Comparison of ENCODE assay signal across 10 cellular contexts in the genomic region with DNA sequence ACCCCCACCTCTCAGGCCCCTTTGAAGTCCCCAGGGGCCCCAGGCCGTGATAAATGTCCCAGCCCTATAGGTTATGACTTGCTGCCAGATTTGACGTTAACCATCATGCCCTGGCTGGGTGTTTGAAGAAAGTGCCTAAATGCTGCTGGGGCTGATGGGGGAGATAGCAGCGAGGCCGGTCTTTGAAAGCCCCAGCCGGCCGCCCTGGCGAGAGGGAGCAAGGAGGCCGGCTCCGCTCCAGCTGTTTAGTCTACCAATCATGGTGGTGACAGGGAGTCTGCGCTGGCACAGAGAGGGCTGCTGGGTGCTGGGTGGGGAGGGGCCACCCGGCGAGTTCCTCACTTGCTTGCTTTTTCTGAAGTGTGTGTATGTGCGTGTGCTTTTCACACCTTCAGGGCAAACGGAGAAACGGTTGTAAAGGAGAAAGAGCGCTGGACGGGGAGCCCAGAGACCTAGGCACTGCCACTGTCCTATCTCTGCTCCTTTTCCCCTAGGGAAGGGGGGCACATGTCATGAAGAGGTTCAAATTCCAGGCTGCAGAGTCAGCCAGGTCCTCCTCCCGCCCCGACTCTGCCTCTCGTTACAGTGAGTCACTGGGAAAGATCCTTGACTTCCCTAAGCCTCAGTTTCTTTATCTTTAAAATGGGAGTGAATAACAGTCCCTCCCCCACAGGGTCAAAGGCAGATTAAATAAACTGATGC.
A peak's percentile ranks its signal among the peaks of the same experiment; 100 is the strongest.
DNase-seq lines count a peak whose midpoint lies in the region; ATAC-seq, FAIRE-seq and TF ChIP-seq lines count a peak whose summit lies in the region.
"Had no signal": no experiment of that assay in that cellular context is flagged by ENCODE, and none has a peak within 500 bp of the region (broad histone marks: within the 10 kb centered on the region; RNA-seq: fewer than 3 reads in every experiment).

No MANE protein-coding gene starts in this region.

- DNase-seq in activated CD4-positive, alpha-beta T cell treated with anti-CD3 and anti-CD28 coated beads for 36 hours: peak; percentile 16
- no peak for DNase-seq in activated CD4-positive, alpha-beta T cell treated with anti-CD3 and anti-CD28 coated beads, Interleukin-2, amount 50 U/mL, for 48 hours
- DNase-seq in bronchial epithelial cell (ENCODE audit: low read depth): peak; percentile 44
- DNase-seq in left colon: peak; percentile 11 to 42
- peak; percentile 82 for DNase-seq in upper lobe of right lung
- no peak for DNase-seq in dermis blood vessel endothelial cell
- DNase-seq: stimulated activated CD8-positive, alpha-beta memory T cell treated with anti-CD3 and anti-CD28 coated beads, Interleukin-4, amount 100 ng/mL, for 48 hours had no signal

- H3K9me3 ChIP-seq in upper lobe of right lung: no peaks in the 10 kb centered on the region

- TF ChIP-seq CTCF in bronchial epithelial cell (IDR thresholded peaks at IDR 0.05; ENCODE audit: insufficient read depth, low read length, severe bottlenecking) (no peak), upper lobe of right lung (IDR thresholded peaks at IDR 0.05) (no peak)

- no peaks in the 10 kb centered on the region for H3K9me3 Mint-ChIP-seq in activated CD4-positive, alpha-beta T cell treated with anti-CD3 and anti-CD28 coated beads for 36 hours (ENCODE audit: low read depth)

- no peak for ATAC-seq in activated CD4-positive, alpha-beta T cell treated with anti-CD3 and anti-CD28 coated beads for 36 hours
- ATAC-seq in left colon (no peak), upper lobe of right lung (peak; percentile 82), HG03095 (IDR thresholded peaks at IDR 0.05; ENCODE audit: unreplicated experiment) (no peak), HG02759 (IDR thresholded peaks at IDR 0.05; ENCODE audit: unreplicated experiment) (no peak)

- no peak for FAIRE-seq in bronchial epithelial cell (lab: Jason Lieb, UNC)
- FAIRE-seq: endothelial cell of umbilical vein had no signal

- CTCF ChIA-PET in activated CD4-positive, alpha-beta T cell treated with anti-CD3 and anti-CD28 coated beads for 36 hours (lab: Charles Lee): interaction anchor here (0.6 to 1.5 kb wide), 3 partner anchors 69 to 136 kb away, joined by 3 to 5 read pairs (median 3); no protein-coding TSS in a partner anchor

- no peaks in the 10 kb centered on the region for H3K4me1 Mint-ChIP-seq in activated CD4-positive, alpha-beta T cell treated with anti-CD3 and anti-CD28 coated beads for 36 hours

- H3K27me3 ChIP-seq in bronchial epithelial cell (ENCODE audit: control insufficient read depth, insufficient read depth, low read length) (no peaks in the 10 kb centered on the region), upper lobe of right lung (peaks cover 20% of the 10 kb centered on the region)

- no peak overlapping the region for H3K4me3 Mint-ChIP-seq in activated CD4-positive, alpha-beta T cell treated with anti-CD3 and anti-CD28 coated beads for 36 hours

- no peaks in the 10 kb centered on the region for H3K36me3 Mint-ChIP-seq in activated CD4-positive, alpha-beta T cell treated with anti-CD3 and anti-CD28 coated beads for 36 hours (ENCODE audit: low read depth)

- no peaks in the 10 kb centered on the region for H3K4me1 ChIP-seq in upper lobe of right lung

- H3K27ac ChIP-seq in upper lobe of right lung: no peak overlapping the region

- no peak overlapping the region for H3K4me3 ChIP-seq in bronchial epithelial cell (ENCODE audit: low read depth, low read length)
- peak overlapping the region; percentile 5 for H3K4me3 ChIP-seq in upper lobe of right lung

- H3K36me3 ChIP-seq in bronchial epithelial cell (ENCODE audit: control insufficient read depth, insufficient read depth, low read length) (no peaks in the 10 kb centered on the region), upper lobe of right lung (no peaks in the 10 kb centered on the region)

- H3K27me3 Mint-ChIP-seq in activated CD4-positive, alpha-beta T cell treated with anti-CD3 and anti-CD28 coated beads for 36 hours: peaks cover 41% of the 10 kb centered on the region

- intact Hi-C loops in activated CD4-positive, alpha-beta T cell treated with anti-CD3 and anti-CD28 coated beads for 36 hours (cut with DNase I, micrococcal nuclease): no loop called here
- intact Hi-C loops in left colon (cut with DNase I, micrococcal nuclease): no loop called here
- intact Hi-C loops in upper lobe of right lung (cut with DNase I): no loop called here

- POLR2A ChIA-PET in activated CD4-positive, alpha-beta T cell treated with anti-CD3 and anti-CD28 coated beads for 36 hours (lab: Charles Lee): no interaction called here

- H3K27ac Mint-ChIP-seq in activated CD4-positive, alpha-beta T cell treated with anti-CD3 and anti-CD28 coated beads for 36 hours: no peak overlapping the region

Comparison
In these comparisons a context has a peak if more than half of its experiments do, and no peak if none do; other contexts are left out.
1. DNase-seq: peak in activated CD4-positive, alpha-beta T cell treated with anti-CD3 and anti-CD28 coated beads for 36 hours (single experiment), bronchial epithelial cell (single experiment), left colon (2 of 2) and upper lobe of right lung (single experiment); none in activated CD4-positive, alpha-beta T cell treated with anti-CD3 and anti-CD28 coated beads, Interleukin-2, amount 50 U/mL, for 48 hours (0 of 2) and dermis blood vessel endothelial cell (single experiment).